Comparison of ENCODE assay signal across 1 cellular context in genomic region chr11:72737341-72737740, GRCh38.
TF ChIP-seq lines count a peak whose summit lies in the region.

No MANE protein-coding gene starts in this region.

TF ChIP-seq in endothelial cell of umbilical vein, 7 proteins besides CTCF, POLR2A, EP300 and RAD21:
- TF ChIP-seq FOS (IDR thresholded peaks at IDR 0.05; ENCODE audit: borderline replicate concordance, insufficient read depth, low read length) (no peak), MYC (IDR thresholded peaks at IDR 0.05; ENCODE audit: low read depth, low read length) (no peak), MAX (IDR thresholded peaks at IDR 0.05; ENCODE audit: insufficient read depth, insufficient read length) (no peak), EZH2 (IDR thresholded peaks at IDR 0.05; ENCODE audit: borderline replicate concordance, low read depth, low read length, severe bottlenecking) (no peak), POLR2AphosphoS5 (IDR thresholded peaks at IDR 0.05; ENCODE audit: insufficient read depth, low read depth, low read length) (no peak), GATA2 (IDR thresholded peaks at IDR 0.05; ENCODE audit: insufficient read depth, insufficient read length, low read depth, low read length) (no peak), JUN (IDR thresholded peaks at IDR 0.05; ENCODE audit: borderline replicate concordance, insufficient read depth, insufficient read length, low read depth) (no peak)
